In genomic region chr19:39936020-39936419, GRCh38 we compare ENCODE assay signal across 1 cellular context.
TF ChIP-seq lines count a peak whose summit lies in the region.

No MANE protein-coding gene starts in this region.

TF ChIP-seq in K562, 482 proteins besides CTCF, POLR2A, EP300 and RAD21 (continued from another document):
- no peak for TF ChIP-seq CREB3 (tag; conservative IDR thresholded peaks at IDR 0.05; ENCODE audit: low read depth)
- TF ChIP-seq NR2C1 (IDR thresholded peaks at IDR 0.05): no peak
- no peak for TF ChIP-seq NR2C1 (tag; IDR thresholded peaks at IDR 0.05)
